ENCODE assay signal across 25 cellular contexts in genomic region chr12:32069731-32070130, GRCh38.
"Had no signal": no experiment of that assay in that cellular context is flagged by ENCODE, and none has a peak within 500 bp of the region (broad histone marks: within the 10 kb centered on the region; RNA-seq: fewer than 3 reads in every experiment).

No MANE protein-coding gene starts in this region.

- ATAC-seq: activated T-cell treated with anti-CD3 and anti-CD28 coated beads, Interleukin-2, amount 50 U/mL, for 4 hours; foreskin keratinocyte; left lung; natural killer cell; psoas muscle had no signal

- H3K27me3 Mint-ChIP-seq: stimulated activated naive CD8-positive, alpha-beta T cell treated with anti-CD3 and anti-CD28 coated beads, Interleukin-15, Interleukin-2, amounts not matched to agents 100 ng/mL and 50 ng/mL, for 24 hours had no signal

- H3K9me3 ChIP-seq: adrenal gland, ovary, psoas muscle, tibial artery, uterus had no signal

- H3K9me3 Mint-ChIP-seq: activated T-cell treated with anti-CD3 and anti-CD28 coated beads, Interleukin-2, amount 50 U/mL, for 4 hours; activated T-helper 2 cell treated with anti-CD3 and anti-CD28 coated beads, Interferon-gamma antibody, Interleukin-2, Interleukin-4, amounts not matched to agents 10 μg/mL and 5 μg/mL and 100 μg/mL, durations not matched to agents 14 hours and 24 hours and 36 hours; natural killer cell; stimulated activated naive CD8-positive, alpha-beta T cell treated with anti-CD3 and anti-CD28 coated beads, Interleukin-15, Interleukin-2, amounts not matched to agents 100 ng/mL and 50 ng/mL, for 24 hours had no signal

- H3K36me3 ChIP-seq: adrenal gland, left lung, ovary, right atrium auricular region, tibial artery, uterus had no signal

- H3K27me3 ChIP-seq: adrenal gland, foreskin keratinocyte, left lung, ovary, right atrium auricular region, tibial artery, uterus had no signal

- H3K4me1 ChIP-seq: foreskin keratinocyte, left lung, psoas muscle, right atrium auricular region, tibial artery, uterus had no signal

- DNase-seq: activated CD4-positive, alpha-beta T cell treated with anti-CD3 and anti-CD28 coated beads for 4 hours; activated CD4-positive, alpha-beta T cell treated with anti-CD3 and anti-CD28 coated beads, Interleukin-2, amount 50 U/mL, for 48 hours; activated CD4-positive, CD25-positive, alpha-beta regulatory T cell; activated CD8-positive, alpha-beta memory T cell treated with anti-CD3 and anti-CD28 coated beads, Interleukin-2, amount 50 U/mL, for 48 hours; activated naive CD4-positive, alpha-beta T cell; activated T-cell treated with anti-CD3 and anti-CD28 coated beads, Interleukin-2, amount 50 U/mL, for 4 hours; adrenal gland; central memory CD4-positive, alpha-beta T cell; effector memory CD4-positive, alpha-beta T cell; foreskin keratinocyte; left lung; mammary epithelial cell; midbrain; natural killer cell; ovary; psoas muscle; stimulated activated CD4-positive, alpha-beta T cell treated with anti-CD3 and anti-CD28 coated beads, Interleukin-4, amount 100 ng/mL, for 4 hours; substantia nigra; T1000; tibial artery; uterus had no signal

- H3K27ac ChIP-seq: adrenal gland, foreskin keratinocyte, left lung, ovary, psoas muscle, right atrium auricular region, tibial artery, uterus had no signal

- H3K4me3 ChIP-seq: adrenal gland, left lung, ovary, psoas muscle, right atrium auricular region, tibial artery, uterus had no signal

- H3K4me1 Mint-ChIP-seq: natural killer cell had no signal

- H3K36me3 Mint-ChIP-seq: natural killer cell had no signal

- H3K27ac Mint-ChIP-seq: activated naive CD8-positive, alpha-beta T cell; activated T-helper 2 cell treated with anti-CD3 and anti-CD28 coated beads, Interferon-gamma antibody, Interleukin-2, Interleukin-4, amounts not matched to agents 10 μg/mL and 5 μg/mL and 100 μg/mL, durations not matched to agents 14 hours and 24 hours and 36 hours; natural killer cell; stimulated activated naive CD8-positive, alpha-beta T cell treated with anti-CD3 and anti-CD28 coated beads, Interleukin-15, Interleukin-2, amounts not matched to agents 100 ng/mL and 50 ng/mL, for 24 hours had no signal

- H3K4me3 Mint-ChIP-seq: activated naive CD8-positive, alpha-beta T cell; activated T-cell treated with anti-CD3 and anti-CD28 coated beads, Interleukin-2, amount 50 U/mL, for 4 hours; natural killer cell; stimulated activated naive CD8-positive, alpha-beta T cell treated with anti-CD3 and anti-CD28 coated beads, Interleukin-15, Interleukin-2, amounts not matched to agents 100 ng/mL and 50 ng/mL, for 24 hours had no signal
